In the genomic region with DNA sequence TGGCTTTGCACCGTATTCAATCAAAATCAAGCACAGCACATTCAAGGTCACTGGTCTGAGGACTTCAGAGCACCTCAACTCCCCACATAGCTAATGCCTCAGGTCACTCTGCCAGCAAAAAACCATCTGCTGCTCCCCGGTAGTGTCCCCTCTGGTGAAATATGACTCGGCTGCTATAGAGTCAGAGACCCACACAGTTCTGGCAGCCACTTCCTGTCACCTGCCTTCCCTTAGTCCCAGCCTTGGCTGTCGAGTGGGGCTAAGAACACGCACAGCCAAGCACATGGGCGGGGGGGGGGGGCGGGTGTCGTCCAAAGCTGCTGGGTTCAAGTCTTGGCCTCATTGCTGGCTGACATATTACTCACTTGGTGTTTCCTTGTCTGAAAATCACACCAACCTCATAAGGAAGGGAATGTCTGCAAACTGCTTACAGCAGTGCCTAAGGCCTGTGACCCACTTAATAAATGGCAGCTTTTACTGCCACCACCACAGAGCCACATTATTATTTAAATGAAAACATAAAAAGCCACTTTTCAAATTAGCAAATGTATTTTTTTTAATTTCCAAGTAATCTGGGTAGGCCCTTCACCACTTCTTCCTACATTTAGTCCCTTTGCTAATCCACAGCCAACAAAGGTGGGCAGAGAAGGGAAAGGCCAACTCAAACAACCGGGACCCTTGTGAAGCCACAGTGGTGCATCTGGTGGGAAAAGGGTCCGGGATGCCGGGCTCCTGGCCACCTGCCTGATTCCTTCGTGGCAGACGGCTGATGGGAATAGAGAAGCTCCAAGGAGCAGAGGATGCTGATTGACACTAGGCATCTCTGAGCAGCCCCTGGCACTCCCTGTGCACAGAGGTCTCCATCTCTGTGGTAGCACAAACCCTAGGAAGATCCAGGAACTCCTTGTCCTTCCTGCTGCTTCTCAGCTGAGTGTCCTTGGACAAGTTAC, we compare ENCODE assay signal across 10 cellular contexts. TPM values are rescaled to one million over a fixed set of nuclear protein-coding genes. Genes with fewer than 3 reads are reported as not detected.
DNase-seq lines count a peak whose midpoint lies in the region; ATAC-seq, FAIRE-seq and TF ChIP-seq lines count a peak whose summit lies in the region.
"Had no signal": no experiment of that assay in that cellular context is flagged by ENCODE, and none has a peak within 500 bp of the region (broad histone marks: within the 10 kb centered on the region; RNA-seq: fewer than 3 reads in every experiment).

No MANE protein-coding gene starts in this region.

- no peak overlapping the region for H3K4me3 ChIP-seq in osteoblast (ENCODE audit: insufficient read depth, low read length)

- TF ChIP-seq CTCF in GM10266 (IDR thresholded peaks at IDR 0.05; ENCODE audit: control insufficient read depth, insufficient read depth, low read depth, missing control alignments) (no peak), osteoblast (IDR thresholded peaks at IDR 0.05; ENCODE audit: extremely low read depth, low read depth, low read length) (no peak)

- no peaks in the 10 kb centered on the region for H3K79me2 ChIP-seq in osteoblast (ENCODE audit: insufficient read depth, low read length)
- H3K79me2 ChIP-seq: parathyroid adenoma had no signal

- no peaks in the 10 kb centered on the region for H3K27me3 ChIP-seq in osteoblast (ENCODE audit: insufficient read depth, low read length)

- no peak for ATAC-seq in HG03039 (IDR thresholded peaks at IDR 0.05; ENCODE audit: unreplicated experiment)
- ATAC-seq in GM21360 (IDR thresholded peaks at IDR 0.05; ENCODE audit: unreplicated experiment): no peak

- DNase-seq in GM10266 (ENCODE audit: extremely low spot score) (peak; percentile 38), Kasumi-1 (lab: John Stamatoyannopoulos, UW) (peak; percentile 10), activated T-cell treated with anti-CD3 and anti-CD28 coated beads for 4 hours (peak; percentile 16), osteoblast (ENCODE audit: insufficient read length, low spot score, missing footprints) (no peak), 8988T (no peak), H54 (ENCODE audit: insufficient read length, low spot score) (no peak)
- DNase-seq: NCI-H1048 had no signal

- H3K27ac ChIP-seq in osteoblast (ENCODE audit: low read depth, low read length): peak overlapping the region; percentile 62
- H3K27ac ChIP-seq: parathyroid adenoma had no signal

- FAIRE-seq in H54 (lab: Jason Lieb, UNC): no peak

- no peak overlapping the region for H2AFZ ChIP-seq in osteoblast (ENCODE audit: low read length)
- H2AFZ ChIP-seq: parathyroid adenoma had no signal

- no peaks in the 10 kb centered on the region for H3K9me3 ChIP-seq in osteoblast (ENCODE audit: low read depth, low read length)

- TF ChIP-seq POLR2A in H54 (IDR thresholded peaks at IDR 0.05; ENCODE audit: low read depth, low read length): no peak

- peaks cover 35% of the 10 kb centered on the region for H3K4me1 ChIP-seq in osteoblast (ENCODE audit: insufficient read depth, low read length)
- H3K4me1 ChIP-seq: parathyroid adenoma had no signal

- H3K36me3 ChIP-seq in osteoblast (ENCODE audit: insufficient read depth, low read length): peaks cover 66% of the 10 kb centered on the region

- H4K20me1 ChIP-seq in osteoblast (ENCODE audit: insufficient read depth, low read length): no peaks in the 10 kb centered on the region

- H3K4me2 ChIP-seq in osteoblast (ENCODE audit: insufficient read depth, low read length): no peak overlapping the region

RNA-seq across cellular contexts. Expression of a gene that starts 37.3 kb away (rescaled TPM):
- 15.6 and 17.4 TPM in 2 replicates for total RNA-seq in osteoblast

RNA-seq across cellular contexts. Expression of a gene that starts 37.7 kb away (rescaled TPM):
- 55.0 and 61.6 TPM in 2 replicates for total RNA-seq in osteoblast

Comparison
In these comparisons a context has a peak if more than half of its experiments do, and no peak if none do; other contexts are left out.
1. DNase-seq: peak in GM10266 (single experiment), Kasumi-1 (2 of 2) and activated T-cell treated with anti-CD3 and anti-CD28 coated beads for 4 hours (single experiment); none in osteoblast (single experiment), 8988T (single experiment) and H54 (single experiment).